Comparison of ENCODE assay signal across 8 cellular contexts in genomic region chr9:35114113-35114847, GRCh38. TPM values are rescaled to one million over a fixed set of nuclear protein-coding genes. Genes with fewer than 3 reads are reported as not detected.
DNase-seq lines count a peak whose midpoint lies in the region; ATAC-seq and TF ChIP-seq lines count a peak whose summit lies in the region.

No MANE protein-coding gene starts in this region.

- H3K36me3 Mint-ChIP-seq in activated naive CD4-positive, alpha-beta T cell treated with anti-CD3 and anti-CD28 coated beads for 36 hours (ENCODE audit: low read depth), result no peaks in the 10 kb centered on the region

- no peak for TF ChIP-seq POLR2A in gastroesophageal sphincter (IDR thresholded peaks at IDR 0.05)
- TF ChIP-seq POLR2A in tibial nerve (IDR thresholded peaks at IDR 0.05), result peak in 1 of 2 donors; percentile 24

- H3K4me3 Mint-ChIP-seq in activated naive CD4-positive, alpha-beta T cell treated with anti-CD3 and anti-CD28 coated beads for 36 hours, result peak overlapping the region; percentile 89

- H3K23ac ChIP-seq in neuronal stem cell (ENCODE audit: low read depth, low read length, poor library complexity), result peak overlapping the region; percentile 45

- H3K9me3 ChIP-seq in HUES64 (ENCODE audit: insufficient read depth, low read depth, low read length), result no peaks in the 10 kb centered on the region
- H3K9me3 ChIP-seq in RWPE2 (ENCODE audit: severe bottlenecking), result no peaks in the 10 kb centered on the region
- H3K9me3 ChIP-seq in gastroesophageal sphincter, result no peaks in the 10 kb centered on the region
- H3K9me3 ChIP-seq in neuronal stem cell (replicated peaks in 1 of 2; ENCODE audit: control insufficient read depth in 2 of 2, insufficient read depth in 1 of 2, low read depth in 1 of 2, low read length in 2 of 2), result no peaks in the 10 kb centered on the region
- no peaks in the 10 kb centered on the region for H3K9me3 ChIP-seq in tibial nerve

- CTCF ChIA-PET in activated naive CD4-positive, alpha-beta T cell treated with anti-CD3 and anti-CD28 coated beads for 36 hours (lab: Charles Lee), result interaction anchor here (0.6 to 2.5 kb wide), 9 partner anchors 11 to 617 kb away, joined by 3 to 10 read pairs (median 3); partner anchors contain the start of genes PIGO and STOML2

- H3K36me3 ChIP-seq in HUES64 (ENCODE audit: insufficient read depth, low read length), result no peaks in the 10 kb centered on the region
- 0 out of 2 replicates have a peak, but pooled peaks cover 2% of the 10 kb centered on the region for H3K36me3 ChIP-seq in RWPE2 (ENCODE audit: low read depth)
- H3K36me3 ChIP-seq in gastroesophageal sphincter, result no peaks in the 10 kb centered on the region
- H3K36me3 ChIP-seq in neuronal stem cell (replicated peaks in 1 of 2; ENCODE audit: control insufficient read depth in 2 of 2, insufficient read depth in 2 of 2, low read length in 2 of 2), result peaks cover under 1 to 2% of the 10 kb centered on the region in 2 donors
- no peaks in the 10 kb centered on the region for H3K36me3 ChIP-seq in tibial nerve

- no peak overlapping the region for H4K8ac ChIP-seq in neuronal stem cell (ENCODE audit: low read depth, low read length)

- peak overlapping the region; percentile 58 for H2AFZ ChIP-seq in neuronal stem cell (ENCODE audit: low read length)

- H3K9ac ChIP-seq in HUES64 (ENCODE audit: low read depth, low read length), result peak overlapping the region; percentile 59
- H3K9ac ChIP-seq in neuronal stem cell (ENCODE audit: low read depth, low read length, poor library complexity), result peak overlapping the region; percentile 73

- H3K79me1 ChIP-seq in neuronal stem cell (ENCODE audit: low read depth, low read length), result peaks cover 14% of the 10 kb centered on the region

- peak overlapping the region; percentile 83 for H3K27ac ChIP-seq in HUES64 (ENCODE audit: low read depth, low read length)
- peak overlapping the region; percentile 94 for H3K27ac ChIP-seq in RWPE2 (ENCODE audit: poor library complexity, severe bottlenecking)
- peak overlapping the region; percentile 55 to 96 (median 91) for H3K27ac ChIP-seq in gastroesophageal sphincter
- H3K27ac ChIP-seq in neuronal stem cell (replicated peaks; ENCODE audit: low read length), result peak overlapping the region; percentile 100
- H3K27ac ChIP-seq in tibial nerve, result peak overlapping the region; percentile 89 to 95 (median 90)

- peak overlapping the region; percentile 69 for H2BK5ac ChIP-seq in neuronal stem cell (ENCODE audit: low read length)

- no peak overlapping the region for H2AK5ac ChIP-seq in neuronal stem cell (ENCODE audit: low read depth, low read length)

- peak overlapping the region; percentile 83 for H2BK120ac ChIP-seq in neuronal stem cell (ENCODE audit: low read depth, low read length)

- peak overlapping the region; percentile 79 for H4K91ac ChIP-seq in neuronal stem cell (ENCODE audit: low read depth, low read length, poor library complexity)

- H3K27me3 Mint-ChIP-seq in activated naive CD4-positive, alpha-beta T cell treated with anti-CD3 and anti-CD28 coated beads for 36 hours (ENCODE audit: low read depth), result no peaks in the 10 kb centered on the region

- peaks cover 36% of the 10 kb centered on the region for H3K4me1 ChIP-seq in HUES64 (ENCODE audit: insufficient read depth, low read length)
- peaks cover 23% of the 10 kb centered on the region for H3K4me1 ChIP-seq in RWPE2 (ENCODE audit: insufficient read depth, poor library complexity, severe bottlenecking)
- peaks cover 10 to 74% (median 39%) of the 10 kb centered on the region in 3 donors for H3K4me1 ChIP-seq in gastroesophageal sphincter
- H3K4me1 ChIP-seq in neuronal stem cell (ENCODE audit: control insufficient read depth in 2 of 2, insufficient read depth in 1 of 2, low read depth in 1 of 2, low read length in 2 of 2), result peaks cover 28 to 32% of the 10 kb centered on the region in 2 donors
- H3K4me1 ChIP-seq in tibial nerve, result peaks cover 0 to 73% (median 50%) of the 10 kb centered on the region in 4 donors

- intact Hi-C loops in activated naive CD4-positive, alpha-beta T cell treated with anti-CD3 and anti-CD28 coated beads for 36 hours (cut with micrococcal nuclease), result loop anchor here (2.0 to 5.0 kb wide), 3 partner anchors 412 to 657 kb away; partner anchors contain the start of genes CREB3, DNAI1, FAM219A and TLN1

- H2BK15ac ChIP-seq in neuronal stem cell (ENCODE audit: low read length), result peak overlapping the region; percentile 23

- H3K4me3 ChIP-seq in HUES64 (ENCODE audit: low read length), result peak overlapping the region; percentile 75
- peak overlapping the region; percentile 51 for H3K4me3 ChIP-seq in RWPE2 (ENCODE audit: severe bottlenecking)
- peak overlapping the region; percentile 43 to 64 for H3K4me3 ChIP-seq in gastroesophageal sphincter
- peak overlapping the region; percentile 82 to 85 for H3K4me3 ChIP-seq in neuronal stem cell (ENCODE audit: low read length in 2 of 2)
- H3K4me3 ChIP-seq in tibial nerve, result peak overlapping the region in 3 of 4 donors; percentile 34 to 66 (median 61)

- H3K4ac ChIP-seq in neuronal stem cell (ENCODE audit: low read length), result no peak overlapping the region

- H3K18ac ChIP-seq in neuronal stem cell (ENCODE audit: low read length), result peak overlapping the region; percentile 86

- H3K27me3 ChIP-seq in HUES64 (ENCODE audit: insufficient read depth, low read length) (no peaks in the 10 kb centered on the region), RWPE2 (ENCODE audit: insufficient read depth, poor library complexity, severe bottlenecking) (no peaks in the 10 kb centered on the region), gastroesophageal sphincter (no peaks in the 10 kb centered on the region), neuronal stem cell (ENCODE audit: control insufficient read depth in 3 of 3, insufficient read depth in 3 of 3, low read depth in 1 of 3, low read length in 3 of 3) (peaks cover 0 to 3% (median 0%) of the 10 kb centered on the region in 3 experiments), tibial nerve (no peaks in the 10 kb centered on the region)

- no peaks in the 10 kb centered on the region for H3K9me3 Mint-ChIP-seq in activated naive CD4-positive, alpha-beta T cell treated with anti-CD3 and anti-CD28 coated beads for 36 hours

- H3K27ac Mint-ChIP-seq in activated naive CD4-positive, alpha-beta T cell treated with anti-CD3 and anti-CD28 coated beads for 36 hours, result peak overlapping the region; percentile 80

- no peak overlapping the region for H2BK12ac ChIP-seq in neuronal stem cell (ENCODE audit: low read length)

- H3K4me1 Mint-ChIP-seq in activated naive CD4-positive, alpha-beta T cell treated with anti-CD3 and anti-CD28 coated beads for 36 hours (ENCODE audit: low read depth), result peaks cover 49% of the 10 kb centered on the region

- ATAC-seq in RWPE2 (ENCODE audit: low read depth) (peak; percentile 55), gastroesophageal sphincter (peak; percentile 24), GM18517 (IDR thresholded peaks at IDR 0.05; ENCODE audit: unreplicated experiment) (no peak)

- peak overlapping the region; percentile 85 for H3K4me2 ChIP-seq in neuronal stem cell (ENCODE audit: insufficient read depth, low read length, poor library complexity, severe bottlenecking)

- no peak for TF ChIP-seq CTCF in RWPE2 (IDR thresholded peaks at IDR 0.05; ENCODE audit: poor library complexity, severe bottlenecking)
- no peak for TF ChIP-seq CTCF in gastroesophageal sphincter (IDR thresholded peaks at IDR 0.05)
- TF ChIP-seq CTCF in tibial nerve (IDR thresholded peaks at IDR 0.05), result no peak

- DNase-seq in DMS114 treated with DMSO at 0.1 percent for 48 hours (lab: John Stamatoyannopoulos, UW; ENCODE audit: unreplicated experiment) (peak; percentile 32), RWPE2 (ENCODE audit: low spot score) (peak; percentile 97), neuronal stem cell (ENCODE audit: low spot score) (peak; percentile 91), tibial nerve (ENCODE audit: low spot score in 2 of 2) (peak; percentile 73 to 81)
- peak; percentile 86 for DNase-seq in activated naive CD4-positive, alpha-beta T cell treated with anti-CD3 and anti-CD28 coated beads for 36 hours

- TF ChIP-seq EP300 in gastroesophageal sphincter (IDR thresholded peaks at IDR 0.05), result no peak
- peak; percentile 42 to 44 for TF ChIP-seq EP300 in tibial nerve (IDR thresholded peaks at IDR 0.05)

- 0% methylated on average over 4 of the region's 5 CpGs for WGBS in HUES64
- 0% methylated on average over 1 of the region's 5 CpGs for WGBS in gastroesophageal sphincter (ENCODE audit: low coverage in 1 of 2), 2 donors
- no CpG with 5 or more reads among the region's 5 CpGs for WGBS in neuronal stem cell (ENCODE audit: extremely low coverage in 2 of 2, insufficient read length in 2 of 2, insufficient replicate concordance in 1 of 2), 2 donors
- 0 to 3% methylated on average over 5 of the region's 5 CpGs for WGBS in tibial nerve, 2 donors

- peak overlapping the region; percentile 73 for H3K14ac ChIP-seq in neuronal stem cell (ENCODE audit: low read length)

RNA-seq across cellular contexts. Expression of gene ATOSB, which starts 1.4 kb away (rescaled TPM):
- polyA plus RNA-seq in HUES64 (2013, experiment 1 of 2), result 5.6 TPM
- polyA plus RNA-seq in HUES64 (2013, experiment 2 of 2), result 6.1 TPM
- total RNA-seq in activated naive CD4-positive, alpha-beta T cell treated with anti-CD3 and anti-CD28 coated beads for 36 hours, result 1 to 10 TPM; 3.4 to 3.7 TPM
- total RNA-seq in gastroesophageal sphincter, result 10 to 100 TPM; 13.4 to 32.6 (median 18.3) TPM
- polyA plus RNA-seq in neuronal stem cell (2013, experiment 1 of 2), result 22.3 TPM
- polyA plus RNA-seq in neuronal stem cell (2013, experiment 2 of 2), result 22.3 TPM
- total RNA-seq in tibial nerve, result 10 to 100 TPM; 13.3 to 19.5 (median 14.7) TPM

RNA-seq across cellular contexts. Expression of gene STOML2, which starts 11.3 kb away (rescaled TPM):
- 134 TPM for polyA plus RNA-seq in HUES64 (2013, experiment 1 of 2)
- 132 TPM for polyA plus RNA-seq in HUES64 (2013, experiment 2 of 2)
- 100 to 1,000 TPM; 165 to 168 TPM for total RNA-seq in activated naive CD4-positive, alpha-beta T cell treated with anti-CD3 and anti-CD28 coated beads for 36 hours
- total RNA-seq in gastroesophageal sphincter (100 to 1,000 TPM in 3 of 4 donors, 10 to 100 TPM in 1; 96.0 to 123 (median 110) TPM), tibial nerve (10 to 100 TPM; 67.2 to 97.7 (median 93.7) TPM)
- polyA plus RNA-seq in neuronal stem cell (2013, experiment 1 of 2), result 135 TPM
- polyA plus RNA-seq in neuronal stem cell (2013, experiment 2 of 2), result 135 TPM

RNA-seq across cellular contexts. Expression of gene PIGO, which starts 17.9 kb away (rescaled TPM):
- polyA plus RNA-seq in HUES64 (2013, experiment 1 of 2), result 11.8 TPM
- polyA plus RNA-seq in HUES64 (2013, experiment 2 of 2), result 13.3 TPM
- total RNA-seq in activated naive CD4-positive, alpha-beta T cell treated with anti-CD3 and anti-CD28 coated beads for 36 hours, result 10 to 100 TPM; 22.8 to 23.7 TPM
- total RNA-seq in gastroesophageal sphincter (10 to 100 TPM in 2 of 4 donors, 1 to 10 TPM in 2; 6.5 to 11.4 (median 9.9) TPM), tibial nerve (10 to 100 TPM; 16.1 to 23.2 (median 18.7) TPM)
- 9.3 TPM for polyA plus RNA-seq in neuronal stem cell (2013, experiment 1 of 2)
- polyA plus RNA-seq in neuronal stem cell (2013, experiment 2 of 2), result 9.1 TPM

RNA-seq across cellular contexts. Expression of gene FANCG, which starts 34.5 kb away (rescaled TPM):
- polyA plus RNA-seq in HUES64 (2013, experiment 1 of 2), result 49.3 TPM
- 49.5 TPM for polyA plus RNA-seq in HUES64 (2013, experiment 2 of 2)
- total RNA-seq in activated naive CD4-positive, alpha-beta T cell treated with anti-CD3 and anti-CD28 coated beads for 36 hours, result 100 to 1,000 TPM; 109 to 118 TPM
- total RNA-seq in gastroesophageal sphincter (1 to 10 TPM; 3.0 to 7.2 (median 5.1) TPM), tibial nerve (10 to 100 TPM; 14.4 to 30.8 (median 20.8) TPM)
- polyA plus RNA-seq in neuronal stem cell (2013, experiment 1 of 2), result 61.9 TPM
- 57.5 TPM for polyA plus RNA-seq in neuronal stem cell (2013, experiment 2 of 2)

RNA-seq across cellular contexts. Expression of gene VCP, which starts 41.9 kb away (rescaled TPM):
- 256 TPM for polyA plus RNA-seq in HUES64 (2013, experiment 1 of 2)
- 254 TPM for polyA plus RNA-seq in HUES64 (2013, experiment 2 of 2)
- 100 to 1,000 TPM; 218 to 226 TPM for total RNA-seq in activated naive CD4-positive, alpha-beta T cell treated with anti-CD3 and anti-CD28 coated beads for 36 hours
- total RNA-seq in gastroesophageal sphincter (100 to 1,000 TPM; 136 to 200 (median 175) TPM), tibial nerve (100 to 1,000 TPM; 134 to 190 (median 149) TPM)
- 97.4 TPM for polyA plus RNA-seq in neuronal stem cell (2013, experiment 1 of 2)
- 97.3 TPM for polyA plus RNA-seq in neuronal stem cell (2013, experiment 2 of 2)

Comparison
In these comparisons a context has a peak if more than half of its experiments do, and no peak if none do; other contexts are left out.
1. DNase-seq: peak in every context shown above with its lines; median percentile 97 in RWPE2; 91 in neuronal stem cell; 86 in activated naive CD4-positive, alpha-beta T cell treated with anti-CD3 and anti-CD28 coated beads for 36 hours; 77 in tibial nerve; 32 in DMS114 treated with DMSO at 0.1 percent for 48 hours.